ENCODE assay signal across 18 cellular contexts in the genomic region with DNA sequence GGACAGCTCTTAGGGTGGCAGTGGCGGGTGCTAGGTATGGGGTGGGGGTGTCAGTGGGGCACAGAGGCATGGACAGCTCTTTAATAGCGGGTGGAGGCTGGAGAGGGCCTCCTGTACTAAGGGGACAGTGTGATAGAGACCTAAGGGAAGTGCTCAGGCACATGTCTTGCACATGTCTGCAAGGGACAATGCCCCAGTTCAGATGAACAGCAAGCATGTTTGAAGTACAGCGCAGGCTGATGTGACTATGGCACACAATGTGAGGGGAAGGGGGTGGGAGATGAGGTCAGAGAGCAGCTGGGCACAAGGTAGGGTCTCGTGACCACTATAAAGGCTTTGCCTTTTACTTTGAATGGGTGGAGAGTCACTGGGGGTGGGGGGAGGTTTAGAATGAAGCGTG. TPM values are rescaled to one million over a fixed set of nuclear protein-coding genes. Genes with fewer than 3 reads are reported as not detected.
DNase-seq lines count a peak whose midpoint lies in the region; ATAC-seq and TF ChIP-seq lines count a peak whose summit lies in the region.
"Had no signal": no experiment of that assay in that cellular context is flagged by ENCODE, and none has a peak within 500 bp of the region (broad histone marks: within the 10 kb centered on the region; RNA-seq: fewer than 3 reads in every experiment).

No MANE protein-coding gene starts in this region.

- H3K4me3 Mint-ChIP-seq in activated naive CD4-positive, alpha-beta T cell treated with anti-CD3 and anti-CD28 coated beads for 36 hours: peak overlapping the region; percentile 88
- peak overlapping the region; percentile 80 for H3K4me3 Mint-ChIP-seq in activated CD4-positive, alpha-beta memory T cell treated with anti-CD3 and anti-CD28 coated beads for 36 hours
- H3K4me3 Mint-ChIP-seq in stimulated activated effector memory CD8-positive, alpha-beta T cell treated with anti-CD3 and anti-CD28 coated beads, Interleukin-12 subunit alpha, Interleukin-12 subunit beta, amount 100 ng/mL, for 72 hours: peak overlapping the region; percentile 95
- no peak overlapping the region for H3K4me3 Mint-ChIP-seq in H9

- H3K4me1 Mint-ChIP-seq in activated naive CD4-positive, alpha-beta T cell treated with anti-CD3 and anti-CD28 coated beads for 36 hours (ENCODE audit: low read depth): peaks cover 45% of the 10 kb centered on the region
- peaks cover 46% of the 10 kb centered on the region for H3K4me1 Mint-ChIP-seq in activated CD4-positive, alpha-beta memory T cell treated with anti-CD3 and anti-CD28 coated beads for 36 hours (ENCODE audit: low read depth)
- H3K4me1 Mint-ChIP-seq in stimulated activated effector memory CD8-positive, alpha-beta T cell treated with anti-CD3 and anti-CD28 coated beads, Interleukin-12 subunit alpha, Interleukin-12 subunit beta, amount 100 ng/mL, for 72 hours: peaks cover 82% of the 10 kb centered on the region
- H3K4me1 Mint-ChIP-seq in H9: peaks cover 0 to 7% of the 10 kb centered on the region in 2 experiments; a peak in 3 of 4 replicates

- no peak for TF ChIP-seq CTCF in H9 (conservative IDR thresholded peaks at IDR 0.05)

- H3K18ac ChIP-seq in H9 (ENCODE audit: insufficient read length, low read depth, low read length): no peak overlapping the region

- H4K5ac ChIP-seq in H9 (ENCODE audit: insufficient read length, low read depth, low read length): no peak overlapping the region

- no peaks in the 10 kb centered on the region for H4K20me1 ChIP-seq in H9 (ENCODE audit: control insufficient read depth, insufficient read depth, insufficient read length)

- H3K23me2 ChIP-seq in H9 (ENCODE audit: insufficient read length, low read depth, low read length, poor library complexity, severe bottlenecking): no peaks in the 10 kb centered on the region

- H3K4me2 ChIP-seq in H9 (ENCODE audit: insufficient read depth, insufficient read length, low read length): no peak overlapping the region
- H3K4me2 ChIP-seq: PC-9 had no signal

- intact Hi-C loops in activated naive CD4-positive, alpha-beta T cell treated with anti-CD3 and anti-CD28 coated beads for 36 hours (cut with micrococcal nuclease): no loop called here
- intact Hi-C loops in activated CD4-positive, alpha-beta memory T cell treated with anti-CD3 and anti-CD28 coated beads for 36 hours (cut with micrococcal nuclease): no loop called here

- H3K9me3 ChIP-seq in effector memory CD4-positive, alpha-beta T cell (ENCODE audit: control insufficient read depth, low read length): peaks cover 5% of the 10 kb centered on the region
- peaks cover 4% of the 10 kb centered on the region for H3K9me3 ChIP-seq in H9 (ENCODE audit: control insufficient read depth, low read depth, low read length)
- H3K9me3 ChIP-seq: ascending aorta, SJSA1 had no signal

- no peak overlapping the region for H2AK5ac ChIP-seq in H9 (ENCODE audit: insufficient read length, low read length)

- no peak overlapping the region for H3K4ac ChIP-seq in H9 (ENCODE audit: low read depth, low read length)

- H3K27ac ChIP-seq in effector memory CD4-positive, alpha-beta T cell (ENCODE audit: insufficient read depth, low read length, poor library complexity, severe bottlenecking): peak overlapping the region; percentile 52
- no peak overlapping the region for H3K27ac ChIP-seq in H9 (ENCODE audit: insufficient read length, low read depth, low read length)
- H3K27ac ChIP-seq: ascending aorta, PC-9, SJSA1 had no signal

- no peak for DNase-seq in activated naive CD4-positive, alpha-beta T cell treated with anti-CD3 and anti-CD28 coated beads for 36 hours
- DNase-seq in activated naive CD4-positive, alpha-beta T cell (lab: John Stamatoyannopoulos, UW): no peak
- DNase-seq in activated CD4-positive, alpha-beta memory T cell treated with anti-CD3 and anti-CD28 coated beads for 36 hours: no peak
- DNase-seq in effector memory CD4-positive, alpha-beta T cell: no peak
- DNase-seq in stimulated activated effector memory CD8-positive, alpha-beta T cell treated with anti-CD3 and anti-CD28 coated beads, Interleukin-12 subunit alpha, Interleukin-12 subunit beta, amount 100 ng/mL, for 72 hours (ENCODE audit: low spot score in 2 of 2): peak in 1 of 2 donors; percentile 45
- no peak for DNase-seq in H9
- DNase-seq: activated CD4-positive, alpha-beta T cell treated with anti-CD3 and anti-CD28 coated beads for 1 hour; DMS79; hippocampal formation; kidney glomerular epithelial cell; midbrain; NCI-H1436 treated with DMSO at 0.1 percent for 48 hours; PC-9 had no signal

- H4K8ac ChIP-seq in H9 (replicated peaks; ENCODE audit: insufficient read length, low read depth, low read length): no peak overlapping the region

- H3K79me1 ChIP-seq in H9 (ENCODE audit: insufficient read depth, low read depth, low read length, poor library complexity, severe bottlenecking): no peaks in the 10 kb centered on the region

- peak overlapping the region; percentile 92 for H3K4me3 ChIP-seq in effector memory CD4-positive, alpha-beta T cell (ENCODE audit: insufficient read depth, low read depth, low read length, poor library complexity, severe bottlenecking)
- H3K4me3 ChIP-seq: PC-9, SJSA1 had no signal

- no peak overlapping the region for H3T11ph ChIP-seq in H9 (ENCODE audit: low read length)

- no CpG with 5 or more reads among the region's 5 CpGs for WGBS in H9 (ENCODE audit: extremely low coverage, insufficient read length, low lambda C conversion rate)

- H2BK15ac ChIP-seq in H9 (ENCODE audit: low read depth, low read length): no peak overlapping the region

- H3K56ac ChIP-seq in H9 (ENCODE audit: insufficient read length, low read depth, low read length): no peak overlapping the region

- no peak overlapping the region for H2AFZ ChIP-seq in H9 (ENCODE audit: low read length)
- H2AFZ ChIP-seq: PC-9 had no signal

- no peak for ATAC-seq in stimulated activated effector memory CD8-positive, alpha-beta T cell treated with anti-CD3 and anti-CD28 coated beads, Interleukin-12 subunit alpha, Interleukin-12 subunit beta, amount 100 ng/mL, for 72 hours
- no peak for ATAC-seq in HG03432 (IDR thresholded peaks at IDR 0.05; ENCODE audit: unreplicated experiment)
- ATAC-seq in HG03045 (IDR thresholded peaks at IDR 0.05; ENCODE audit: unreplicated experiment): no peak

- H2BK5ac ChIP-seq in H9 (ENCODE audit: insufficient read length, low read length): no peak overlapping the region

- H2BK120ac ChIP-seq in H9 (ENCODE audit: low read depth, low read length, poor library complexity, severe bottlenecking): no peak overlapping the region

- H3K79me2 ChIP-seq in H9 (ENCODE audit: insufficient read depth, low read length): no peaks in the 10 kb centered on the region

- no peak overlapping the region for H3K9ac ChIP-seq in H9 (ENCODE audit: extremely low read depth, insufficient read length, low read length)

- H3K4me1 ChIP-seq in effector memory CD4-positive, alpha-beta T cell (ENCODE audit: control insufficient read depth, insufficient read depth, low read length, poor library complexity, severe bottlenecking): peaks cover 30% of the 10 kb centered on the region
- no peaks in the 10 kb centered on the region for H3K4me1 ChIP-seq in H9 (ENCODE audit: insufficient read depth, low read length)
- H3K4me1 ChIP-seq: ascending aorta, SJSA1 had no signal

- no peak overlapping the region for H2BK20ac ChIP-seq in H9 (ENCODE audit: low read depth, low read length, poor library complexity, severe bottlenecking)

- H2BK12ac ChIP-seq in H9 (ENCODE audit: insufficient read length, low read depth, low read length): no peak overlapping the region

- H3K27me3 Mint-ChIP-seq in activated naive CD4-positive, alpha-beta T cell treated with anti-CD3 and anti-CD28 coated beads for 36 hours (ENCODE audit: low read depth): no peaks in the 10 kb centered on the region
- no peaks in the 10 kb centered on the region for H3K27me3 Mint-ChIP-seq in activated CD4-positive, alpha-beta memory T cell treated with anti-CD3 and anti-CD28 coated beads for 36 hours
- peaks cover 85% of the 10 kb centered on the region for H3K27me3 Mint-ChIP-seq in H9 (ENCODE audit: low read depth)

- H3K9me3 Mint-ChIP-seq in activated naive CD4-positive, alpha-beta T cell treated with anti-CD3 and anti-CD28 coated beads for 36 hours: peaks cover 12% of the 10 kb centered on the region
- peaks cover 18% of the 10 kb centered on the region for H3K9me3 Mint-ChIP-seq in activated CD4-positive, alpha-beta memory T cell treated with anti-CD3 and anti-CD28 coated beads for 36 hours
- H3K9me3 Mint-ChIP-seq in stimulated activated effector memory CD8-positive, alpha-beta T cell treated with anti-CD3 and anti-CD28 coated beads, Interleukin-12 subunit alpha, Interleukin-12 subunit beta, amount 100 ng/mL, for 72 hours: peaks cover 3% of the 10 kb centered on the region
- H3K9me3 Mint-ChIP-seq in H9: peaks cover 15 to 26% of the 10 kb centered on the region in 2 experiments

- no peak overlapping the region for H3K14ac ChIP-seq in H9 (ENCODE audit: insufficient read depth, low read length)

- no peak overlapping the region for H3K23ac ChIP-seq in H9 (ENCODE audit: insufficient read length, low read depth, low read length)

- peak overlapping the region; percentile 91 for H3K27ac Mint-ChIP-seq in activated naive CD4-positive, alpha-beta T cell treated with anti-CD3 and anti-CD28 coated beads for 36 hours
- H3K27ac Mint-ChIP-seq in activated CD4-positive, alpha-beta memory T cell treated with anti-CD3 and anti-CD28 coated beads for 36 hours: peak overlapping the region; percentile 90
- peak overlapping the region; percentile 93 for H3K27ac Mint-ChIP-seq in stimulated activated effector memory CD8-positive, alpha-beta T cell treated with anti-CD3 and anti-CD28 coated beads, Interleukin-12 subunit alpha, Interleukin-12 subunit beta, amount 100 ng/mL, for 72 hours
- H3K27ac Mint-ChIP-seq in H9: no peak overlapping the region

- no peaks in the 10 kb centered on the region for H3K27me3 ChIP-seq in effector memory CD4-positive, alpha-beta T cell (replicated peaks; ENCODE audit: control insufficient read depth, insufficient read depth, low read length, poor library complexity, severe bottlenecking)
- H3K27me3 ChIP-seq in H9 (ENCODE audit: insufficient read depth, low read length): no peaks in the 10 kb centered on the region
- H3K27me3 ChIP-seq: ascending aorta had no signal

- POLR2A ChIA-PET in activated CD4-positive, alpha-beta memory T cell treated with anti-CD3 and anti-CD28 coated beads for 36 hours (lab: Charles Lee): interaction anchor here (1.1 to 5.1 kb wide), 3 partner anchors 61 to 284 kb away, joined by 3 to 27 read pairs (median 5); partner anchors contain the start of genes GIMAP4 and GIMAP7

- H4K91ac ChIP-seq in H9 (ENCODE audit: insufficient read length, low read depth, low read length): no peak overlapping the region

- peaks cover 57% of the 10 kb centered on the region for H3K36me3 Mint-ChIP-seq in activated naive CD4-positive, alpha-beta T cell treated with anti-CD3 and anti-CD28 coated beads for 36 hours (ENCODE audit: low read depth)
- peaks cover 44% of the 10 kb centered on the region for H3K36me3 Mint-ChIP-seq in activated CD4-positive, alpha-beta memory T cell treated with anti-CD3 and anti-CD28 coated beads for 36 hours
- H3K36me3 Mint-ChIP-seq in stimulated activated effector memory CD8-positive, alpha-beta T cell treated with anti-CD3 and anti-CD28 coated beads, Interleukin-12 subunit alpha, Interleukin-12 subunit beta, amount 100 ng/mL, for 72 hours: peaks cover 45% of the 10 kb centered on the region
- H3K36me3 Mint-ChIP-seq in H9 (ENCODE audit: insufficient read depth in 1 of 3, low read depth in 3 of 3): peaks cover 2 to 9% (median 2%) of the 10 kb centered on the region in 3 experiments; a peak in 6 of 7 replicates

- H3K36me3 ChIP-seq in effector memory CD4-positive, alpha-beta T cell (ENCODE audit: control insufficient read depth, insufficient read depth, low read length): peaks cover 13% of the 10 kb centered on the region
- H3K36me3 ChIP-seq: ascending aorta, SJSA1 had no signal

- CTCF ChIA-PET in activated naive CD4-positive, alpha-beta T cell treated with anti-CD3 and anti-CD28 coated beads for 36 hours (lab: Charles Lee): no interaction called here
- CTCF ChIA-PET in activated CD4-positive, alpha-beta memory T cell treated with anti-CD3 and anti-CD28 coated beads for 36 hours (lab: Charles Lee): no interaction called here

RNA-seq across cellular contexts. Expression of gene GIMAP8, which starts 3.5 kb away (rescaled TPM):
- total RNA-seq in activated naive CD4-positive, alpha-beta T cell treated with anti-CD3 and anti-CD28 coated beads for 36 hours: 1 to 10 TPM; 9.1 to 9.7 TPM
- 10 to 100 TPM; 11.8 TPM for total RNA-seq in activated CD4-positive, alpha-beta memory T cell treated with anti-CD3 and anti-CD28 coated beads for 36 hours
- not detected in 2 replicates for total RNA-seq in H9 (2021)
- total RNA-seq: fibroblast of villous mesenchyme, PC-9, SJSA1 had no signal

Comparison
In these comparisons a context has a peak if more than half of its experiments do, and no peak if none do; other contexts are left out.
1. H3K27ac Mint-ChIP-seq: peak in activated naive CD4-positive, alpha-beta T cell treated with anti-CD3 and anti-CD28 coated beads for 36 hours (single experiment), activated CD4-positive, alpha-beta memory T cell treated with anti-CD3 and anti-CD28 coated beads for 36 hours (single experiment) and stimulated activated effector memory CD8-positive, alpha-beta T cell treated with anti-CD3 and anti-CD28 coated beads, Interleukin-12 subunit alpha, Interleukin-12 subunit beta, amount 100 ng/mL, for 72 hours (single experiment); none in H9 (0 of 3).
2. H3K4me3 Mint-ChIP-seq: peak in activated naive CD4-positive, alpha-beta T cell treated with anti-CD3 and anti-CD28 coated beads for 36 hours (single experiment), activated CD4-positive, alpha-beta memory T cell treated with anti-CD3 and anti-CD28 coated beads for 36 hours (single experiment) and stimulated activated effector memory CD8-positive, alpha-beta T cell treated with anti-CD3 and anti-CD28 coated beads, Interleukin-12 subunit alpha, Interleukin-12 subunit beta, amount 100 ng/mL, for 72 hours (single experiment); none in H9 (0 of 2).
3. RNA of gene GIMAP8, which starts 3.5 kb away (total RNA-seq): 11.8 TPM in activated CD4-positive, alpha-beta memory T cell treated with anti-CD3 and anti-CD28 coated beads for 36 hours and 9.1 to 9.7 TPM in activated naive CD4-positive, alpha-beta T cell treated with anti-CD3 and anti-CD28 coated beads for 36 hours; not detected in H9; every median in the first group is over 10 times any median in the second.